In genomic region chr2:148244593-148245292, GRCh38 we compare ENCODE assay signal across 11 cellular contexts.
DNase-seq lines count a peak whose midpoint lies in the region; ATAC-seq and TF ChIP-seq lines count a peak whose summit lies in the region.
"Had no signal": no experiment of that assay in that cellular context is flagged by ENCODE, and none has a peak within 500 bp of the region (broad histone marks: within the 10 kb centered on the region; RNA-seq: fewer than 3 reads in every experiment).

No MANE protein-coding gene starts in this region.

- TF ChIP-seq POLR2A in gastrocnemius medialis (IDR thresholded peaks at IDR 0.05), result no peak

- H3K9me2 ChIP-seq in Karpas-422 (replicated peaks; ENCODE audit: insufficient read depth, low read length), result 0 out of 2 replicates have a peak, but pooled peaks cover 5% of the 10 kb centered on the region

- intact Hi-C loops in gastrocnemius medialis (cut with DNase I; ENCODE audit: low total_unique reads), result no loop called here

- H3K79me2 ChIP-seq in Karpas-422 (ENCODE audit: low read length), result 0 out of 2 replicates have a peak, but pooled peaks cover 2% of the 10 kb centered on the region

- in situ Hi-C loops in gastrocnemius medialis (cut with MboI; ENCODE audit: low sequenced_read_pairs in 4 of 4), result no loop called here

- peak overlapping the region; percentile 80 for H3K27ac Mint-ChIP-seq in mesothelial cell of epicardium

- H3K27me3 Mint-ChIP-seq in mesothelial cell of epicardium (ENCODE audit: low read depth), result no peaks in the 10 kb centered on the region

- no peak overlapping the region for H3K4me2 ChIP-seq in Karpas-422 (ENCODE audit: low read depth, low read length, poor library complexity, severe bottlenecking)

- peaks cover 15% of the 10 kb centered on the region for H3K4me1 Mint-ChIP-seq in mesothelial cell of epicardium

- no peak overlapping the region for H3K9ac ChIP-seq in Karpas-422 (ENCODE audit: low read length)

- no peaks in the 10 kb centered on the region for H3K27me3 ChIP-seq in Karpas-422 (ENCODE audit: low read length)
- H3K27me3 ChIP-seq in gastrocnemius medialis, result no peaks in the 10 kb centered on the region

- H3K9me3 Mint-ChIP-seq in mesothelial cell of epicardium, result peaks cover 17% of the 10 kb centered on the region

- ATAC-seq in GM21447 (IDR thresholded peaks at IDR 0.05; ENCODE audit: unreplicated experiment) (no peak), gastrocnemius medialis (no peak)
- ATAC-seq: left ventricle myocardium superior had no signal

- H4K20me1 ChIP-seq in Karpas-422 (ENCODE audit: insufficient read depth, low read depth, low read length), result no peaks in the 10 kb centered on the region

- H3K4me1 ChIP-seq in Karpas-422 (ENCODE audit: low read length), result no peaks in the 10 kb centered on the region
- no peaks in the 10 kb centered on the region for H3K4me1 ChIP-seq in gastrocnemius medialis

- H3K9me3 ChIP-seq in Karpas-422 (ENCODE audit: low read length) (0 out of 2 replicates have a peak, but pooled peaks cover 2% of the 10 kb centered on the region), gastrocnemius medialis (no peaks in the 10 kb centered on the region)

- H3K36me3 Mint-ChIP-seq in mesothelial cell of epicardium, result peaks cover 17% of the 10 kb centered on the region

- no peak overlapping the region for H3K4me3 Mint-ChIP-seq in mesothelial cell of epicardium

- H3K4me3 ChIP-seq in Karpas-422 (ENCODE audit: low read length) (no peak overlapping the region), choroid plexus epithelial cell (ENCODE audit: low read depth, low read length) (no peak overlapping the region), gastrocnemius medialis (no peak overlapping the region)

- H3K36me3 ChIP-seq in Karpas-422 (ENCODE audit: insufficient read depth, low read length) (no peaks in the 10 kb centered on the region), gastrocnemius medialis (no peaks in the 10 kb centered on the region)

- DNase-seq in AG09319 (ENCODE audit: extremely low read depth, low read depth), result peak; percentile 14
- DNase-seq in Karpas-422, result no peak
- peak; percentile 80 for DNase-seq in choroid plexus epithelial cell (ENCODE audit: low read depth)
- DNase-seq in mesothelial cell of epicardium (ENCODE audit: low spot score in 2 of 2, unreplicated experiment in 2 of 2), result no peak
- DNase-seq in middle frontal gyrus (ENCODE audit: extremely low spot score, low spot score), result no peak
- DNase-seq in Kasumi-1 (lab: John Stamatoyannopoulos, UW), result no peak
- no peak for DNase-seq in gastrocnemius medialis
- DNase-seq: aorta, left ventricle myocardium superior, NCI-H1436 had no signal

- TF ChIP-seq CTCF in AG09319 (IDR thresholded peaks at IDR 0.05; ENCODE audit: low read depth, low read length) (no peak), choroid plexus epithelial cell (conservative IDR thresholded peaks at IDR 0.05; ENCODE audit: low read depth, low read length) (no peak), mesothelial cell of epicardium (IDR thresholded peaks at IDR 0.05; ENCODE audit: unreplicated experiment) (no peak), gastrocnemius medialis (IDR thresholded peaks at IDR 0.05 in 4 of 5, conservative IDR thresholded peaks at IDR 0.05 in 1 of 5) (no peak)

- H3K27ac ChIP-seq in Karpas-422 (ENCODE audit: low read length), result no peak overlapping the region
- no peak overlapping the region for H3K27ac ChIP-seq in gastrocnemius medialis

- H2AFZ ChIP-seq in Karpas-422 (ENCODE audit: low read length), result 0 out of 2 replicates have a peak overlapping the region, but pooled peaks have one; percentile 60

Comparison
In these comparisons a context has a peak if more than half of its experiments do, and no peak if none do; other contexts are left out.
1. DNase-seq: peak in AG09319 (single experiment) and choroid plexus epithelial cell (single experiment); none in Karpas-422 (single experiment), mesothelial cell of epicardium (0 of 2), middle frontal gyrus (single experiment), Kasumi-1 (0 of 2) and gastrocnemius medialis (0 of 2).